ENCODE assay signal across 9 cellular contexts in the genomic region with DNA sequence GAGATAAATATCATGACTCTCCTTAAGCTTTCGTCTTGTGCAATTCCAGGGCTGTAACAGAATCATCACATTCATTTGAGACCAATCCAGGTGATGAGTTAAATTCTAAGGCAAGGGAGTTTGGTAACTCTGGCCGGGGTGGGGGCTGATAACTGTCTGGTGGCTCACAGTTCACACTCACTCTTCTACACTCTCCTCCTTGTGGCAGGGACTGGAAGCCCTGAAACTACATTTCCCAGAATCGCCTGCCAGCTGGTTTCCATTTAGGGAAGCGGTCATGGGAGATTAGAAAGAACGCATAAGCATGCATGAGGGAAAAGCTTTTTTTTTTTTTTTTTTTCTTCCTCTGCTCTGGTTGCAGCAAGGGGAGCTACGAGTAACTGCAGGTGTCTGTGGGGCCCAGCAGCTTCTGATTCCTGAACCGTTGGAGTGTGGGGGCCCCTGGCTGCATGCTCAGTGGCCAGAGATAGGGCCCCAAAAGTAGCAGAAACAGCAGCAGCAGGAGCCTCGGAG.
DNase-seq lines count a peak whose midpoint lies in the region; FAIRE-seq and TF ChIP-seq lines count a peak whose summit lies in the region.
"Had no signal": no experiment of that assay in that cellular context is flagged by ENCODE, and none has a peak within 500 bp of the region (broad histone marks: within the 10 kb centered on the region; RNA-seq: fewer than 3 reads in every experiment).

No MANE protein-coding gene starts in this region.

- H4K8ac ChIP-seq in H1 (ENCODE audit: extremely low read depth, insufficient read depth, low read length), result no peak overlapping the region

- CTCF ChIA-PET in H1 (lab: Charles Lee; ENCODE audit: partially characterized antibody), result interaction anchor here (0.6 to 1.8 kb wide), 15 partner anchors 8 to 1104 kb away, joined by 3 to 9 read pairs (median 3); no protein-coding TSS in a partner anchor

- H3K18ac ChIP-seq in H1 (ENCODE audit: extremely low read depth, low read length), result no peak overlapping the region

- peak overlapping the region; percentile 67 for H2AFZ ChIP-seq in H1 (ENCODE audit: low read length)

- H3K36me3 ChIP-seq in H1 (ENCODE audit: control insufficient read depth in 2 of 4, insufficient read depth in 4 of 4, low read length in 3 of 4), result no peaks in the 10 kb centered on the region

- H3K27me3 Mint-ChIP-seq in CD14-positive monocyte (ENCODE audit: low read depth in 3 of 3), result peaks cover 5 to 9% (median 5%) of the 10 kb centered on the region in 3 donors

- TF ChIP-seq EP300 in H1 (IDR thresholded peaks at IDR 0.05; ENCODE audit: borderline replicate concordance in 1 of 2, low read depth in 2 of 2, low read length in 2 of 2), result no peak

- no peak overlapping the region for H3K23ac ChIP-seq in H1 (ENCODE audit: insufficient read length)

- H3K9me3 ChIP-seq in H1 (ENCODE audit: insufficient read depth in 2 of 2, low read depth in 1 of 2, low read length in 1 of 2), result no peaks in the 10 kb centered on the region

- no peak overlapping the region for H4K91ac ChIP-seq in H1 (replicated peaks; ENCODE audit: insufficient read length, low read length)

- no peaks in the 10 kb centered on the region for H3K23me2 ChIP-seq in H1 (ENCODE audit: low read depth, low read length)

- H3K9me3 Mint-ChIP-seq in CD14-positive monocyte, result peaks cover 0 to 5% (median 0%) of the 10 kb centered on the region in 7 donors

- H3K14ac ChIP-seq in H1 (ENCODE audit: insufficient read length), result no peak overlapping the region

- H3K79me1 ChIP-seq in H1 (ENCODE audit: low read depth, low read length), result no peaks in the 10 kb centered on the region

- no peak overlapping the region for H3K27ac Mint-ChIP-seq in CD14-positive monocyte

- H3K4ac ChIP-seq in H1 (replicated peaks; ENCODE audit: insufficient read length, low read depth, low read length), result no peak overlapping the region

- WGBS in H1 (ENCODE audit: extremely low coverage in 1 of 2, insufficient coverage in 1 of 2, insufficient read length in 1 of 2, insufficient replicate concordance in 2 of 2, low coverage in 1 of 2, low lambda C conversion rate in 2 of 2, missing lambda C conversion rate in 1 of 2), 2 experiments, result 45% methylated on average over 8 of the region's 8 CpGs; no CpG with 5 or more reads in 1 of the 2 experiments

- H2BK20ac ChIP-seq in H1 (ENCODE audit: low read length), result no peak overlapping the region

- no peak for TF ChIP-seq POLR2A in H1 (IDR thresholded peaks at IDR 0.05; ENCODE audit: control extremely low read depth in 1 of 2, low read depth in 2 of 2, low read length in 2 of 2)

- H2AK5ac ChIP-seq in H1 (ENCODE audit: low read depth, low read length), result no peak overlapping the region

- H2BK12ac ChIP-seq in H1 (ENCODE audit: low read depth, low read length), result no peak overlapping the region

- H3K9ac ChIP-seq in H1 (replicated peaks in 1 of 4; ENCODE audit: extremely low read depth in 1 of 4, low read depth in 3 of 4, low read length in 3 of 4), result no peak overlapping the region

- H3K56ac ChIP-seq in H1 (replicated peaks; ENCODE audit: insufficient read length, low read depth, low read length), result no peak overlapping the region

- no peaks in the 10 kb centered on the region for H4K20me1 ChIP-seq in H1 (replicated peaks in 1 of 2; ENCODE audit: control insufficient read depth in 1 of 2, insufficient read depth in 2 of 2, low read length in 2 of 2)

- H3K4me1 ChIP-seq in H1 (replicated peaks in 1 of 4; ENCODE audit: control insufficient read depth in 3 of 4, insufficient read depth in 4 of 4, low read length in 3 of 4), result peaks cover 0 to 7% (median 4%) of the 10 kb centered on the region in 4 experiments; a peak in 5 of 7 replicates

- no peak for TF ChIP-seq CTCF in CD14-positive monocyte (IDR thresholded peaks at IDR 0.05)
- TF ChIP-seq CTCF in H1 (IDR thresholded peaks at IDR 0.05; ENCODE audit: control extremely low read depth in 1 of 3, insufficient read depth in 1 of 3, low read depth in 1 of 3, low read length in 3 of 3), result peak in 1 of 3 experiments; percentile 40; a peak in 3 of 4 replicates

- H2BK5ac ChIP-seq in H1 (ENCODE audit: low read depth, low read length), result no peak overlapping the region

- no peak overlapping the region for H4K5ac ChIP-seq in H1 (ENCODE audit: insufficient read length, low read depth, low read length)

- H3K4me3 ChIP-seq in H1 (ENCODE audit: extremely low read depth in 1 of 4, insufficient read depth in 2 of 4, low read depth in 3 of 4, low read length in 4 of 4), result no peak overlapping the region; a peak in 1 of 8 replicates

- H3K27me3 ChIP-seq in H1 (replicated peaks in 1 of 4; ENCODE audit: control insufficient read depth in 3 of 4, extremely low read depth in 1 of 4, insufficient read depth in 3 of 4, low read length in 3 of 4), result no peaks in the 10 kb centered on the region

- H3K4me1 Mint-ChIP-seq in CD14-positive monocyte, result peaks cover 12% of the 10 kb centered on the region

- TF ChIP-seq RAD21 in H1 (IDR thresholded peaks at IDR 0.05 in 1 of 2, conservative IDR thresholded peaks at IDR 0.05 in 1 of 2; ENCODE audit: low read depth in 2 of 2, low read length in 2 of 2), result peak; percentile 12 to 19; a peak in 3 of 4 replicates

- peak overlapping the region; percentile 37 to 68 for H3K4me3 Mint-ChIP-seq in CD14-positive monocyte

- no peak overlapping the region for H2BK120ac ChIP-seq in H1 (replicated peaks; ENCODE audit: low read depth, low read length)

- 0 out of 4 replicates have a peak overlapping the region, but pooled peaks of 1 of the 2 experiments have one; percentile 27 for H3K4me2 ChIP-seq in H1 (ENCODE audit: insufficient read depth in 1 of 2, low read depth in 2 of 2, low read length in 2 of 2)

- intact Hi-C loops in CD14-positive monocyte (cut with micrococcal nuclease), result no loop called here

- H2BK15ac ChIP-seq in H1 (ENCODE audit: low read length), result no peak overlapping the region

- no peaks in the 10 kb centered on the region for H3K79me2 ChIP-seq in H1 (ENCODE audit: control insufficient read depth in 1 of 2, insufficient read depth in 2 of 2, low read length in 2 of 2)

- H3K27ac ChIP-seq in H1 (ENCODE audit: low read depth, low read length), result no peak overlapping the region

- peak; percentile 73 for FAIRE-seq in H1 (lab: Jason Lieb, UNC)

- DNase-seq in CD14-positive monocyte (ENCODE audit: low spot score) (no peak), NCI-H82 (lab: John Stamatoyannopoulos, UW) (peak; percentile 78), H1 (ENCODE audit: low read depth in 1 of 2, low spot score in 2 of 2) (peak in 1 of 2 experiments; percentile 38), midbrain (lab: John Stamatoyannopoulos, UW) (peak; percentile 42), NCI-H1930 (lab: John Stamatoyannopoulos, UW) (no peak)
- DNase-seq in stimulated activated naive CD4-positive, alpha-beta T cell treated with Interleukin-2 at 50 U/mL for 16 hours (lab: John Stamatoyannopoulos, UW), result no peak
- DNase-seq in activated CD4-positive, alpha-beta T cell treated with anti-CD3 and anti-CD28 coated beads for 1 hour, result no peak
- no peak for DNase-seq in activated CD8-positive, alpha-beta memory T cell treated with anti-CD3 and anti-CD28 coated beads, Interleukin-2, amount 50 U/mL, for 4 hours
- DNase-seq: erythroblast had no signal

- H3K36me3 Mint-ChIP-seq in CD14-positive monocyte, result no peaks in the 10 kb centered on the region

- POLR2A ChIA-PET in H1 (lab: Charles Lee; ENCODE audit: partially characterized antibody), result no interaction called here

TF ChIP-seq in H1, 55 proteins besides CTCF, POLR2A, EP300 and RAD21:
- TF ChIP-seq YY1 (IDR thresholded peaks at IDR 0.05; ENCODE audit: low read depth, low read length), result peak; percentile 63; the same call in 1 of the 2 replicates
- no peak for TF ChIP-seq KDM4A (IDR thresholded peaks at IDR 0.05; ENCODE audit: low read depth, low read length, severe bottlenecking)
- TF ChIP-seq KDM5A (IDR thresholded peaks at IDR 0.05; ENCODE audit: low read length), result no peak
- TF ChIP-seq, protein P1, sequence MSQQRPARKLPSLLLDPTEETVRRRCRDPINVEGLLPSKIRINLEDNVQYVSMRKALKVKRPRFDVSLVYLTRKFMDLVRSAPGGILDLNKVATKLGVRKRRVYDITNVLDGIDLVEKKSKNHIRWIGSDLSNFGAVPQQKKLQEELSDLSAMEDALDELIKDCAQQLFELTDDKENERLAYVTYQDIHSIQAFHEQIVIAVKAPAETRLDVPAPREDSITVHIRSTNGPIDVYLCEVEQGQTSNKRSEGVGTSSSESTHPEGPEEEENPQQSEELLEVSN (IDR thresholded peaks at IDR 0.05), result 0 out of 2 replicates have a peak, but pooled peaks have one; percentile 30
- TF ChIP-seq HDAC2 (IDR thresholded peaks at IDR 0.05; ENCODE audit: borderline replicate concordance in 1 of 2, low read depth in 2 of 2, low read length in 2 of 2), result no peak
- TF ChIP-seq, protein P2, sequence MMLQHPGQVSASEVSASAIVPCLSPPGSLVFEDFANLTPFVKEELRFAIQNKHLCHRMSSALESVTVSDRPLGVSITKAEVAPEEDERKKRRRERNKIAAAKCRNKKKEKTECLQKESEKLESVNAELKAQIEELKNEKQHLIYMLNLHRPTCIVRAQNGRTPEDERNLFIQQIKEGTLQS (IDR thresholded peaks at IDR 0.05; ENCODE audit: insufficient read depth, low read depth, low read length), result no peak
- TF ChIP-seq TCF12 (IDR thresholded peaks at IDR 0.05; ENCODE audit: low read depth, low read length), result no peak
- TF ChIP-seq SRF (IDR thresholded peaks at IDR 0.05; ENCODE audit: low read depth, low read length), result peak; percentile 34; the same call in 1 of the 2 replicates
- TF ChIP-seq SIX5 (IDR thresholded peaks at IDR 0.05; ENCODE audit: low read depth, low read length), result peak; percentile 52

Comparison
In these comparisons a context has a peak if more than half of its experiments do, and no peak if none do; other contexts are left out.
1. DNase-seq: peak in NCI-H82 (single experiment) and midbrain (single experiment); none in CD14-positive monocyte (single experiment), NCI-H1930 (0 of 2), stimulated activated naive CD4-positive, alpha-beta T cell treated with Interleukin-2 at 50 U/mL for 16 hours (single experiment), activated CD4-positive, alpha-beta T cell treated with anti-CD3 and anti-CD28 coated beads for 1 hour (single experiment) and activated CD8-positive, alpha-beta memory T cell treated with anti-CD3 and anti-CD28 coated beads, Interleukin-2, amount 50 U/mL, for 4 hours (single experiment).